Comparison of ENCODE assay signal across 7 cellular contexts in genomic region chr17:26884741-26885059, GRCh38.
A peak's percentile ranks its signal among the peaks of the same experiment; 100 is the strongest.
DNase-seq lines count a peak whose midpoint lies in the region; ATAC-seq and TF ChIP-seq lines count a peak whose summit lies in the region.
"Not testable (repeated sequence)": the region's sequence is repeated elsewhere in the genome, so short reads cannot be mapped to it uniquely, and the experiment has no call there.

No MANE protein-coding gene starts in this region.

- not testable (repeated sequence) for H3K27ac ChIP-seq in PC-3 (ENCODE audit: low read length); naive thymus-derived CD4-positive, alpha-beta T cell (ENCODE audit: low read depth, low read length); aorta (ENCODE audit: low read depth in 1 of 2, low read length in 2 of 2)

- not testable (repeated sequence) for H4K20me1 ChIP-seq in PC-3 (ENCODE audit: low read length)

- not testable (repeated sequence) for H3K27ac Mint-ChIP-seq in activated T-helper 17 cell treated with anti-CD3 and anti-CD28 coated beads, Interleukin-2, amount 50 U/mL, for 72 hours; naive thymus-derived CD4-positive, alpha-beta T cell; stimulated activated memory B cell treated with anti-CD40 and anti-IgM and Interleukin-4, amounts not matched to agents 10 μg/mL and 1 μg/mL and 100 μg/mL, for 72 hours

- not testable (repeated sequence) for H2AFZ ChIP-seq in PC-3 (ENCODE audit: low read length)

- H3K9me2 ChIP-seq in PC-3 (replicated peaks; ENCODE audit: low read length) = not testable (repeated sequence)

- H3K9me3 Mint-ChIP-seq in activated T-helper 17 cell treated with anti-CD3 and anti-CD28 coated beads, Interleukin-2, amount 50 U/mL, for 72 hours; stimulated activated memory B cell treated with anti-CD40 and anti-IgM and Interleukin-4, amounts not matched to agents 10 μg/mL and 1 μg/mL and 100 μg/mL, for 72 hours: not testable (repeated sequence)
- peaks cover 0 to 10% (median 0%) of the 10 kb centered on the region in 11 donors for H3K9me3 Mint-ChIP-seq in naive thymus-derived CD4-positive, alpha-beta T cell

- not testable (repeated sequence) for DNase-seq in PC-3; left ventricle myocardium superior; naive thymus-derived CD4-positive, alpha-beta T cell; aorta

- TF ChIP-seq CTCF in PC-3 (conservative IDR thresholded peaks at IDR 0.05; ENCODE audit: low read depth, low read length) = not testable (repeated sequence)

- not testable (repeated sequence) for H3K9ac ChIP-seq in PC-3 (ENCODE audit: low read length)

- not testable (repeated sequence) for H3K27me3 Mint-ChIP-seq in activated T-helper 17 cell treated with anti-CD3 and anti-CD28 coated beads, Interleukin-2, amount 50 U/mL, for 72 hours; naive thymus-derived CD4-positive, alpha-beta T cell; stimulated activated memory B cell treated with anti-CD40 and anti-IgM and Interleukin-4, amounts not matched to agents 10 μg/mL and 1 μg/mL and 100 μg/mL, for 72 hours

- H3F3A ChIP-seq in PC-3 (ENCODE audit: low read length, unreplicated experiment) = not testable (repeated sequence)

- H3K4me2 ChIP-seq in PC-3 (ENCODE audit: low read length) = not testable (repeated sequence)

- not testable (repeated sequence) for H3K36me3 Mint-ChIP-seq in activated T-helper 17 cell treated with anti-CD3 and anti-CD28 coated beads, Interleukin-2, amount 50 U/mL, for 72 hours (ENCODE audit: low read depth); naive thymus-derived CD4-positive, alpha-beta T cell; stimulated activated memory B cell treated with anti-CD40 and anti-IgM and Interleukin-4, amounts not matched to agents 10 μg/mL and 1 μg/mL and 100 μg/mL, for 72 hours

- BruUV-seq in PC-3 (replicated peaks; lab: Mats Ljungman, UMichigan) = not testable (repeated sequence)

- H3K27me3 ChIP-seq in PC-3 (ENCODE audit: low read length); naive thymus-derived CD4-positive, alpha-beta T cell (ENCODE audit: control insufficient read depth in 2 of 2, insufficient read depth in 2 of 2, low read length in 2 of 2); aorta (ENCODE audit: control insufficient read depth in 1 of 2, insufficient read depth in 2 of 2, low read length in 1 of 2): not testable (repeated sequence)

- H3K36me3 ChIP-seq in PC-3 (ENCODE audit: low read depth, low read length); naive thymus-derived CD4-positive, alpha-beta T cell (ENCODE audit: control insufficient read depth in 2 of 3, insufficient read depth in 3 of 3, low read length in 3 of 3); aorta (ENCODE audit: control insufficient read depth in 1 of 2, insufficient read depth in 2 of 2, low read length in 1 of 2): not testable (repeated sequence)

- H3K9me3 ChIP-seq in PC-3 (ENCODE audit: low read length); naive thymus-derived CD4-positive, alpha-beta T cell (ENCODE audit: control insufficient read depth in 2 of 3, low read length in 3 of 3); aorta (ENCODE audit: control insufficient read depth, low read length): not testable (repeated sequence)

- H3K4me3 Mint-ChIP-seq in activated T-helper 17 cell treated with anti-CD3 and anti-CD28 coated beads, Interleukin-2, amount 50 U/mL, for 72 hours; naive thymus-derived CD4-positive, alpha-beta T cell; stimulated activated memory B cell treated with anti-CD40 and anti-IgM and Interleukin-4, amounts not matched to agents 10 μg/mL and 1 μg/mL and 100 μg/mL, for 72 hours: not testable (repeated sequence)

- not testable (repeated sequence) for H3K4me1 ChIP-seq in PC-3 (ENCODE audit: insufficient read depth, low read length); naive thymus-derived CD4-positive, alpha-beta T cell (ENCODE audit: control insufficient read depth in 2 of 2, insufficient read depth in 2 of 2, low read length in 2 of 2); aorta (ENCODE audit: control insufficient read depth in 1 of 2, insufficient read depth in 2 of 2, low read length in 2 of 2)

- H3K79me2 ChIP-seq in PC-3 (ENCODE audit: low read length) = not testable (repeated sequence)

- POLR2A ChIA-PET in PC-3 (lab: Charles Lee; ENCODE audit: unreplicated experiment); naive thymus-derived CD4-positive, alpha-beta T cell (lab: Charles Lee): not testable (repeated sequence)

- intact Hi-C loops in PC-3 (cut with micrococcal nuclease); left ventricle myocardium superior (cut with micrococcal nuclease); naive thymus-derived CD4-positive, alpha-beta T cell (cut with micrococcal nuclease); aorta (cut with DNase I): not testable (repeated sequence)

- 58 to 62% methylated on average over 4 of the region's 4 CpGs for WGBS in aorta, 2 donors

- CTCF ChIA-PET in PC-3 (lab: Charles Lee); naive thymus-derived CD4-positive, alpha-beta T cell (lab: Charles Lee): not testable (repeated sequence)

- not testable (repeated sequence) for H3K4me3 ChIP-seq in PC-3 (ENCODE audit: low read length); naive thymus-derived CD4-positive, alpha-beta T cell (ENCODE audit: low read length); aorta (ENCODE audit: low read length in 2 of 2)

- ATAC-seq in GM21723 (IDR thresholded peaks at IDR 0.05; ENCODE audit: unreplicated experiment) (peak; percentile 48), PC-3 (peak; percentile 33; the same call in 1 of the 2 replicates), left ventricle myocardium superior (peak; percentile 26), aorta (ENCODE audit: low FRiP score) (peak; percentile 40)
- ATAC-seq in activated T-helper 17 cell treated with anti-CD3 and anti-CD28 coated beads, Interleukin-2, amount 50 U/mL, for 72 hours (replicated peaks) = peak; percentile 23
- ATAC-seq in naive thymus-derived CD4-positive, alpha-beta T cell = peak; percentile 33
- peak; percentile 22 for ATAC-seq in stimulated activated memory B cell treated with anti-CD40 and anti-IgM and Interleukin-4, amounts not matched to agents 10 μg/mL and 1 μg/mL and 100 μg/mL, for 72 hours

- not testable (repeated sequence) for H3K4me1 Mint-ChIP-seq in activated T-helper 17 cell treated with anti-CD3 and anti-CD28 coated beads, Interleukin-2, amount 50 U/mL, for 72 hours; naive thymus-derived CD4-positive, alpha-beta T cell; stimulated activated memory B cell treated with anti-CD40 and anti-IgM and Interleukin-4, amounts not matched to agents 10 μg/mL and 1 μg/mL and 100 μg/mL, for 72 hours
